Comparison of ENCODE assay signal across 12 cellular contexts in genomic region chr17:63523256-63523869, GRCh38. TPM values are rescaled to one million over a fixed set of nuclear protein-coding genes. Genes with fewer than 3 reads are reported as not detected.
DNase-seq lines count a peak whose midpoint lies in the region; ATAC-seq, FAIRE-seq and TF ChIP-seq lines count a peak whose summit lies in the region.
"Had no signal": no experiment of that assay in that cellular context is flagged by ENCODE, and none has a peak within 500 bp of the region (broad histone marks: within the 10 kb centered on the region; RNA-seq: fewer than 3 reads in every experiment).

KCNH6 (plus strand) TSS chr17:63523358; CDS start chr17:63523414, 56 bp downstream.

- H2BK15ac ChIP-seq in mesendoderm (replicated peaks; ENCODE audit: low read depth), result no peak within 1 kb of the TSS

- H3K4me2 ChIP-seq in A549, result peak within 1 kb of the TSS; percentile 82
- H3K4me2 ChIP-seq in mammary epithelial cell (ENCODE audit: insufficient read depth, low read depth, low read length), result peak within 1 kb of the TSS; percentile 37
- peak within 1 kb of the TSS; percentile 81 for H3K4me2 ChIP-seq in mesendoderm (ENCODE audit: low read length)

- no peak within 1 kb of the TSS for H2AFZ ChIP-seq in mammary epithelial cell (ENCODE audit: low read depth, low read length)

- H3K4me1 ChIP-seq in A549 (peaks cover 11% of the 10 kb centered on the region), mammary epithelial cell (ENCODE audit: insufficient read depth, low read length) (no peaks in the 10 kb centered on the region), mesendoderm (ENCODE audit: control insufficient read depth, low read depth, low read length) (peaks cover 4% of the 10 kb centered on the region)

- H3K27ac ChIP-seq in A549 (no peak within 1 kb of the TSS), mammary epithelial cell (ENCODE audit: insufficient read depth, low read depth, low read length) (no peak within 1 kb of the TSS), mesendoderm (ENCODE audit: low read depth, low read length) (no peak within 1 kb of the TSS)

- intact Hi-C loops in mammary epithelial cell (cut with micrococcal nuclease), result no loop called here

- H2AK5ac ChIP-seq in mesendoderm (ENCODE audit: low read length), result no peak within 1 kb of the TSS

- H4K5ac ChIP-seq in mesendoderm (ENCODE audit: low read length), result no peak within 1 kb of the TSS

- H4K20me1 ChIP-seq in mammary epithelial cell (ENCODE audit: insufficient read depth, low read length), result no peaks in the 10 kb centered on the region

- no peaks in the 10 kb centered on the region for H3K79me1 ChIP-seq in mesendoderm (ENCODE audit: low read length)

- no peaks in the 10 kb centered on the region for H3K9me3 ChIP-seq in A549
- no peaks in the 10 kb centered on the region for H3K9me3 ChIP-seq in mammary epithelial cell (replicated peaks; ENCODE audit: insufficient read depth, low read length)

- H3K23ac ChIP-seq in mesendoderm (ENCODE audit: low read length), result no peak within 1 kb of the TSS

- no peak for TF ChIP-seq EP300 in A549 (IDR thresholded peaks at IDR 0.05)

- no TSS peak for BruUV-seq in mammary epithelial cell (replicated peaks; lab: Mats Ljungman, UMichigan)

- H3K27me3 ChIP-seq in H7 (ENCODE audit: control insufficient read depth, insufficient read depth, low read length) (peaks cover 4% of the 10 kb centered on the region), mammary epithelial cell (ENCODE audit: insufficient read depth, low read length) (no peaks in the 10 kb centered on the region), mesendoderm (ENCODE audit: insufficient read depth, low read length, poor library complexity) (no peaks in the 10 kb centered on the region)

- H3K36me3 ChIP-seq in H7 (replicated peaks; ENCODE audit: control insufficient read depth, insufficient read depth, low read length) (no peaks in the 10 kb centered on the region), mammary epithelial cell (ENCODE audit: insufficient read depth, low read length) (no peaks in the 10 kb centered on the region), mesendoderm (ENCODE audit: control insufficient read depth, insufficient read depth, low read length) (no peaks in the 10 kb centered on the region)

- no peak within 1 kb of the TSS for H3K18ac ChIP-seq in mesendoderm (ENCODE audit: low read length)

- TF ChIP-seq POLR2A in A549 (IDR thresholded peaks at IDR 0.05; ENCODE audit: low read length), result no peak

- no peak for FAIRE-seq in A549 (lab: Jason Lieb, UNC)
- FAIRE-seq: TTC549 had no signal

- ATAC-seq in A549 (peak; percentile 19 to 46; a peak in 5 of 6 replicates), HG02885 (IDR thresholded peaks at IDR 0.05; ENCODE audit: poor library complexity, unreplicated experiment) (no peak), HG03025 (IDR thresholded peaks at IDR 0.05; ENCODE audit: low FRiP score, unreplicated experiment) (no peak), GM21360 (IDR thresholded peaks at IDR 0.05; ENCODE audit: unreplicated experiment) (no peak)

- dilution Hi-C loops in mammary epithelial cell (cut with HindIII; ENCODE audit: low sequenced_read_pairs), result no loop called here

- H3K79me2 ChIP-seq in mammary epithelial cell (ENCODE audit: insufficient read depth, low read length) (no peaks in the 10 kb centered on the region), mesendoderm (ENCODE audit: control insufficient read depth, insufficient read depth, low read length) (no peaks in the 10 kb centered on the region)

- H3K9ac ChIP-seq in mammary epithelial cell (ENCODE audit: insufficient read depth, low read length), result no peak within 1 kb of the TSS
- peak within 1 kb of the TSS; percentile 67 for H3K9ac ChIP-seq in mesendoderm (ENCODE audit: low read length)

- CTCF ChIA-PET in A549 (lab: Yijun Ruan, JAX) (interaction anchor here (2.8 kb wide), 1 partner anchor 9 kb away, joined by 8 read pairs; no protein-coding TSS in a partner anchor), mammary epithelial cell (lab: Charles Lee; ENCODE audit: low non-redundant PET) (no interaction called here)

- POLR2A ChIA-PET in A549 (lab: Yijun Ruan, JAX), result interaction anchor here (0.5 to 0.7 kb wide), 2 partner anchors 26 to 320 kb away, joined by 3 to 4 read pairs; no protein-coding TSS in a partner anchor

- no peak within 1 kb of the TSS for H3K4ac ChIP-seq in mesendoderm (ENCODE audit: low read depth, low read length)

- no peak for DNase-seq in A549 (ENCODE audit: low read depth in 1 of 2, low spot score in 1 of 2)
- peak; percentile 83 for DNase-seq in H7
- DNase-seq in mammary epithelial cell, result no peak
- DNase-seq in mesendoderm, result peak; percentile 64
- no peak for DNase-seq in kidney tubule cell (ENCODE audit: low spot score)
- DNase-seq: NCI-H524 treated with DMSO at 0.1 percent for 48 hours had no signal

- in situ Hi-C loops in mammary epithelial cell (cut with MboI; ENCODE audit: low sequenced_read_pairs in 2 of 2), result no loop called here

- 19% methylated on average over 23 of the region's 38 CpGs for WGBS in A549 (ENCODE audit: missing lambda C conversion rate)
- 57% methylated on average over 5 of the region's 38 CpGs for WGBS in mammary epithelial cell (ENCODE audit: low coverage, missing lambda C conversion rate)
- WGBS in mesendoderm (ENCODE audit: extremely low coverage, insufficient coverage, low lambda C conversion rate), result no CpG with 5 or more reads among the region's 38 CpGs

- no peak within 1 kb of the TSS for H2BK120ac ChIP-seq in mesendoderm (ENCODE audit: low read depth, low read length)

- TF ChIP-seq RAD21 in A549 (conservative IDR thresholded peaks at IDR 0.05 in 1 of 2, IDR thresholded peaks at IDR 0.05 in 1 of 2), result no peak

- H3K4me3 ChIP-seq in A549 (peak within 1 kb of the TSS; percentile 30), H7 (ENCODE audit: insufficient read depth, low read depth, low read length) (peak within 1 kb of the TSS; percentile 58), mammary epithelial cell (replicated peaks in 1 of 3; ENCODE audit: insufficient read depth in 1 of 3, low read depth in 2 of 3, low read length in 3 of 3) (no peak within 1 kb of the TSS), mesendoderm (ENCODE audit: low read length) (peak within 1 kb of the TSS; percentile 37)

- TF ChIP-seq CTCF in A549 (IDR thresholded peaks at IDR 0.05) (no peak), mammary epithelial cell (conservative IDR thresholded peaks at IDR 0.05 in 1 of 2, IDR thresholded peaks at IDR 0.05 in 1 of 2; ENCODE audit: extremely low read depth in 1 of 2, insufficient read depth in 1 of 2, low read depth in 1 of 2, low read length in 2 of 2) (no peak)

- H2BK5ac ChIP-seq in mesendoderm (ENCODE audit: low read length), result no peak within 1 kb of the TSS

- H4K8ac ChIP-seq in mesendoderm (ENCODE audit: low read depth, low read length), result no peak within 1 kb of the TSS

- H3K56ac ChIP-seq in mesendoderm (ENCODE audit: low read length), result peak within 1 kb of the TSS; percentile 69

TF ChIP-seq in A549, 52 proteins besides CTCF, POLR2A, EP300 and RAD21:
- TF ChIP-seq, protein P1, sequence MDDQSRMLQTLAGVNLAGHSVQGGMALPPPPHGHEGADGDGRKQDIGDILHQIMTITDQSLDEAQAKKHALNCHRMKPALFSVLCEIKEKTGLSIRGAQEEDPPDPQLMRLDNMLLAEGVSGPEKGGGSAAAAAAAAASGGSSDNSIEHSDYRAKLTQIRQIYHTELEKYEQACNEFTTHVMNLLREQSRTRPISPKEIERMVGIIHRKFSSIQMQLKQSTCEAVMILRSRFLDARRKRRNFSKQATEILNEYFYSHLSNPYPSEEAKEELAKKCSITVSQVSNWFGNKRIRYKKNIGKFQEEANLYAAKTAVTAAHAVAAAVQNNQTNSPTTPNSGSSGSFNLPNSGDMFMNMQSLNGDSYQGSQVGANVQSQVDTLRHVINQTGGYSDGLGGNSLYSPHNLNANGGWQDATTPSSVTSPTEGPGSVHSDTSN (IDR thresholded peaks at IDR 0.05), result no peak
- TF ChIP-seq TFCP2L1 (CRISPR knock-in tag; IDR thresholded peaks at IDR 0.05) (no peak), REST (IDR thresholded peaks at IDR 0.05) (peak; percentile 64; the same call in 1 of the 2 replicates)

RNA-seq across cellular contexts. Expression of gene KCNH6, which starts in this region (rescaled TPM):
- polyA plus RNA-seq in A549 (2011; rRNA removed) (not detected in 2 replicates), A549 (2017; fragmentation: RNase III; extraction: RNeasy Plus Mini Kit Qiagen cat#74134 plus additional on column Dnase treatment) (not detected in 3 replicates), mammary epithelial cell (not detected)
- not detected in 2 replicates for polyA plus RNA-seq in A549 (2012; cell fraction: cytosol; rRNA removed)
- 0.01 TPM in 1 of 2 replicates, not detected in the other for polyA plus RNA-seq in A549 (2012; cell fraction: nucleus; rRNA removed)
- not detected in 2 replicates for polyA minus RNA-seq in A549 (2011; rRNA and poly(A)+ RNA removed)
- total RNA-seq in H7 (2014; rRNA removed; shearing (Covaris generic)), result 1.5 and 1.6 TPM in 2 replicates
- not detected for total RNA-seq in mammary epithelial cell
- not detected for polyA minus RNA-seq in mammary epithelial cell
- 0.42 TPM for polyA plus RNA-seq in mesendoderm (2013, experiment 1 of 2)
- polyA plus RNA-seq in mesendoderm (2013, experiment 2 of 2), result 0.34 TPM
- total RNA-seq: HT1080, ureter had no signal

Comparison
In these comparisons a context has a peak if more than half of its experiments do, and no peak if none do; other contexts are left out.
1. Peak in ATAC-seq, H3K4me3 ChIP-seq and H3K4me2 ChIP-seq in A549; RNA of the gene not detected or under 1 TPM.
2. DNase-seq: peak in H7 (single experiment) and mesendoderm (single experiment); none in A549 (0 of 2), mammary epithelial cell (single experiment) and kidney tubule cell (single experiment).
3. H3K4me3 ChIP-seq: peak in H7 (single experiment) and mesendoderm (single experiment); none in mammary epithelial cell (0 of 3).
4. Peak in every context shown above with its lines, with median percentiles within 50 percentile points of each other: H3K4me2 ChIP-seq.